ENCODE assay signal across 21 cellular contexts in the genomic region with DNA sequence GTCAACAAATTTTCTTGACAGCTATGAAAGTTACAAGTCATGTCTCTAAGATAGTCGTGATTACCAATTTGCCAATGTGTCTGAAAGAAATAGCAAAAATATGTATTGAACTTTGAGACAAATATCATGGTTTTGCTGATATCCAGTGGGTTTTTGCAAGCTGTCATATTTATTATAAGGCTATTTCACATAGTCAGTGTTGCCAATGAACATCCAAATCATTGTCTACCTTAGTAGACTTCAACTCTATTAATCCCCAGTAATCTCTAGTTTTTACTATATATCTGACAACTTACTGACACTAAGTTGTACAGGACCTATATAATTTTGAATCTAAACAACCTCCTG.
"Had no signal": no experiment of that assay in that cellular context is flagged by ENCODE, and none has a peak within 500 bp of the region (broad histone marks: within the 10 kb centered on the region; RNA-seq: fewer than 3 reads in every experiment).

No MANE protein-coding gene starts in this region.

- ATAC-seq: activated naive CD8-positive, alpha-beta T cell treated with anti-CD3 and anti-CD28 coated beads, Interleukin-2, amount 50 U/mL, for 24 hours; activated T-cell treated with anti-CD3 and anti-CD28 coated beads, Interleukin-2, amount 50 U/mL, for 4 hours; lower lobe of right lung; stimulated activated naive CD8-positive, alpha-beta T cell treated with anti-CD3 and anti-CD28 coated beads, Interleukin-15, amount 100 ng/mL, for 72 hours had no signal

- H3K4me3 Mint-ChIP-seq: activated naive CD4-positive, alpha-beta T cell treated with anti-CD3 and anti-CD28 coated beads, Interleukin-2, amount 10 ng/mL, durations not matched to agents 7 days and 5 days; activated naive CD8-positive, alpha-beta T cell treated with anti-CD3 and anti-CD28 coated beads, Interleukin-2, amount 50 U/mL, for 24 hours; activated T-cell treated with anti-CD3 and anti-CD28 coated beads, Interleukin-2, amount 50 U/mL, for 4 hours; stimulated activated naive CD8-positive, alpha-beta T cell treated with anti-CD3 and anti-CD28 coated beads, Interleukin-15, amount 100 ng/mL, for 72 hours had no signal

- H3K4me1 ChIP-seq: testis had no signal

- H3K9me3 Mint-ChIP-seq: activated naive CD4-positive, alpha-beta T cell treated with anti-CD3 and anti-CD28 coated beads, Interleukin-2, amount 10 ng/mL, durations not matched to agents 7 days and 5 days; activated naive CD8-positive, alpha-beta T cell treated with anti-CD3 and anti-CD28 coated beads, Interleukin-2, amount 50 U/mL, for 24 hours; activated T-cell treated with anti-CD3 and anti-CD28 coated beads, Interleukin-2, amount 50 U/mL, for 4 hours; stimulated activated naive CD8-positive, alpha-beta T cell treated with anti-CD3 and anti-CD28 coated beads, Interleukin-15, amount 100 ng/mL, for 72 hours had no signal

- H3K27me3 Mint-ChIP-seq: activated naive CD8-positive, alpha-beta T cell treated with anti-CD3 and anti-CD28 coated beads, Interleukin-2, amount 50 U/mL, for 24 hours; stimulated activated naive CD8-positive, alpha-beta T cell treated with anti-CD3 and anti-CD28 coated beads, Interleukin-15, amount 100 ng/mL, for 72 hours had no signal

- H3K27ac ChIP-seq: coronary artery, gastroesophageal sphincter, testis had no signal

- DNase-seq: activated CD4-positive, alpha-beta T cell treated with anti-CD3 and anti-CD28 coated beads, Interleukin-2, amount 50 U/mL, for 1 hour; activated CD4-positive, CD25-positive, alpha-beta regulatory T cell treated with anti-CD3 and anti-CD28 coated beads, Interleukin-2, amount 50 U/mL, for 72 hours; activated CD8-positive, alpha-beta memory T cell treated with anti-CD3 and anti-CD28 coated beads, Interleukin-2, amount 50 U/mL, for 4 hours; activated effector memory CD4-positive, alpha-beta T cell treated with Interleukin-2 at 50 U/mL for 16 hours; activated naive CD4-positive, alpha-beta T cell treated with anti-CD3 and anti-CD28 coated beads, Interleukin-2, amount 10 ng/mL, durations not matched to agents 7 days and 5 days; activated naive CD8-positive, alpha-beta T cell treated with anti-CD3 and anti-CD28 coated beads, Interleukin-2, amount 50 U/mL, for 24 hours; activated T-cell treated with anti-CD3 and anti-CD28 coated beads, Interleukin-2, amount 50 U/mL, for 4 hours; aorta; heart left ventricle; lower lobe of right lung; midbrain; psoas muscle; stimulated activated CD4-positive, alpha-beta T cell treated with anti-CD3 and anti-CD28 coated beads, Interleukin-15, amount 100 ng/mL, for 24 hours; stimulated activated CD4-positive, alpha-beta T cell treated with anti-CD3 and anti-CD28 coated beads, Interleukin-2, amount 100 ng/mL, for 48 hours; stimulated activated naive CD8-positive, alpha-beta T cell treated with anti-CD3 and anti-CD28 coated beads, Interleukin-15, amount 100 ng/mL, for 72 hours; T-helper 1 cell; T-helper 9 cell; testis had no signal

- H3K36me3 Mint-ChIP-seq: activated naive CD4-positive, alpha-beta T cell treated with anti-CD3 and anti-CD28 coated beads, Interleukin-2, amount 10 ng/mL, durations not matched to agents 7 days and 5 days had no signal

- H3K9me3 ChIP-seq: gastroesophageal sphincter, heart left ventricle, lower lobe of right lung, psoas muscle, testis had no signal

- H3K4me1 Mint-ChIP-seq: activated naive CD4-positive, alpha-beta T cell treated with anti-CD3 and anti-CD28 coated beads, Interleukin-2, amount 10 ng/mL, durations not matched to agents 7 days and 5 days; stimulated activated naive CD8-positive, alpha-beta T cell treated with anti-CD3 and anti-CD28 coated beads, Interleukin-15, amount 100 ng/mL, for 72 hours had no signal

- H3K36me3 ChIP-seq: gastroesophageal sphincter, heart left ventricle, lower lobe of right lung had no signal

- H3K4me3 ChIP-seq: coronary artery, gastroesophageal sphincter, heart left ventricle, lower lobe of right lung, psoas muscle, skin epidermis, testis had no signal

- H3K27ac Mint-ChIP-seq: activated naive CD4-positive, alpha-beta T cell treated with anti-CD3 and anti-CD28 coated beads, Interleukin-2, amount 10 ng/mL, durations not matched to agents 7 days and 5 days; activated naive CD8-positive, alpha-beta T cell treated with anti-CD3 and anti-CD28 coated beads, Interleukin-2, amount 50 U/mL, for 24 hours; stimulated activated naive CD8-positive, alpha-beta T cell treated with anti-CD3 and anti-CD28 coated beads, Interleukin-15, amount 100 ng/mL, for 72 hours had no signal

- H3K27me3 ChIP-seq: gastroesophageal sphincter, heart left ventricle, testis had no signal
